ENCODE assay signal across 8 cellular contexts in genomic region chr5:170633235-170634041, GRCh38.
DNase-seq lines count a peak whose midpoint lies in the region; TF ChIP-seq lines count a peak whose summit lies in the region.

No MANE protein-coding gene starts in this region.

- TF ChIP-seq CTCF in AG04449 (IDR thresholded peaks at IDR 0.05; ENCODE audit: insufficient read depth, low read length, missing control alignments) (no peak), GM13977 (IDR thresholded peaks at IDR 0.05; ENCODE audit: extremely low read depth, insufficient read depth, missing control alignments) (peak; percentile 15)

- no peaks in the 10 kb centered on the region for H3K9me3 ChIP-seq in iPS DF 6.9 (ENCODE audit: control insufficient read depth, insufficient read depth, low read length)

- H3K27ac ChIP-seq in iPS DF 6.9 (ENCODE audit: low read length) (no peak overlapping the region), rectal smooth muscle tissue (ENCODE audit: low read depth, low read length) (peak overlapping the region; percentile 74)

- POLR2A ChIA-PET in AG04449 (lab: Yijun Ruan, JAX), result interaction anchor here (0.9 kb wide), 1 partner anchor 198 kb away, joined by 3 read pairs; no protein-coding TSS in a partner anchor

- no peak overlapping the region for H3K9ac ChIP-seq in rectal smooth muscle tissue (ENCODE audit: low read length)

- DNase-seq in AG04449 (ENCODE audit: low read depth, low spot score), result peak; percentile 37
- no peak for DNase-seq in GM13977 (ENCODE audit: low spot score)
- DNase-seq in NCI-H526 treated with DMSO at 0.1 percent for 48 hours (lab: John Stamatoyannopoulos, UW), result peak; percentile 79
- DNase-seq in astrocyte of the hippocampus (ENCODE audit: low read depth, low spot score), result peak; percentile 93
- DNase-seq in iPS DF 6.9 (ENCODE audit: low read depth, low spot score), result no peak
- DNase-seq in T-helper 9 cell, result no peak
- no peak for DNase-seq in activated CD4-positive, CD25-positive, alpha-beta regulatory T cell (lab: John Stamatoyannopoulos, UW)

- H3K4me3 ChIP-seq in AG04449 (ENCODE audit: low read depth, low read length) (peak overlapping the region; percentile 34), iPS DF 6.9 (ENCODE audit: low read length) (peak overlapping the region; percentile 38; the same call in 1 of the 2 replicates), rectal smooth muscle tissue (ENCODE audit: low read length) (peak overlapping the region; percentile 53)

- H3K36me3 ChIP-seq in iPS DF 6.9 (ENCODE audit: control insufficient read depth, insufficient read depth, low read length) (no peaks in the 10 kb centered on the region), rectal smooth muscle tissue (ENCODE audit: control insufficient read depth, insufficient read depth, low read length) (no peaks in the 10 kb centered on the region)

- in situ Hi-C loops in GM13977 (cut with MboI; ENCODE audit: low pct_unique_long_range_greater_than_20kb, low sequenced_read_pairs, unreplicated experiment), result no loop called here

- WGBS in iPS DF 6.9 (ENCODE audit: insufficient coverage, insufficient read length), result no CpG with 5 or more reads among the region's 24 CpGs

- CTCF ChIA-PET in AG04449 (lab: Yijun Ruan, JAX), result interaction anchor here (0.6 to 9.2 kb wide), 38 partner anchors 9 to 704 kb away, joined by 3 to 176 read pairs (median 4); no protein-coding TSS in a partner anchor

- H3K4me1 ChIP-seq in iPS DF 6.9 (ENCODE audit: control insufficient read depth, insufficient read depth, low read length), result peaks cover 6% of the 10 kb centered on the region
- H3K4me1 ChIP-seq in rectal smooth muscle tissue (ENCODE audit: control insufficient read depth, insufficient read depth, low read length), result peaks cover 13% of the 10 kb centered on the region

- H3K27me3 ChIP-seq in iPS DF 6.9 (ENCODE audit: control insufficient read depth, insufficient read depth, low read length), result no peaks in the 10 kb centered on the region
- H3K27me3 ChIP-seq in rectal smooth muscle tissue (ENCODE audit: control insufficient read depth, insufficient read depth, low read length), result no peaks in the 10 kb centered on the region

Comparison
In these comparisons a context has a peak if more than half of its experiments do, and no peak if none do; other contexts are left out.
1. DNase-seq: peak in AG04449 (single experiment), NCI-H526 treated with DMSO at 0.1 percent for 48 hours (single experiment) and astrocyte of the hippocampus (single experiment); none in GM13977 (single experiment), iPS DF 6.9 (single experiment), T-helper 9 cell (single experiment) and activated CD4-positive, CD25-positive, alpha-beta regulatory T cell (0 of 4).
2. Peak in every context shown above with its lines, with median percentiles within 50 percentile points of each other: H3K4me3 ChIP-seq.